4 cellular contexts compared by ENCODE assay signal in genomic region chr16:30324205-30324604, GRCh38. TPM values are rescaled to one million over a fixed set of nuclear protein-coding genes. Genes with fewer than 3 reads are reported as not detected.
"Had no signal": no experiment of that assay in that cellular context is flagged by ENCODE, and none has a peak within 500 bp of the region (broad histone marks: within the 10 kb centered on the region; RNA-seq: fewer than 3 reads in every experiment).

No MANE protein-coding gene starts in this region.

RNA-seq across cellular contexts. Expression of gene MYL11, which starts 50.4 kb away (rescaled TPM):
- total RNA-seq: bronchial epithelial cell; M059J; Right ventricle myocardium superior; T-helper 1 cell treated with Interleukin-12 subunit alpha and Interleukin-12 subunit beta and Interleukin-4 antibody, amounts not matched to agents 30 ng/mL and 1 ng/mL, for 36 hours had no signal
